In the genomic region with DNA sequence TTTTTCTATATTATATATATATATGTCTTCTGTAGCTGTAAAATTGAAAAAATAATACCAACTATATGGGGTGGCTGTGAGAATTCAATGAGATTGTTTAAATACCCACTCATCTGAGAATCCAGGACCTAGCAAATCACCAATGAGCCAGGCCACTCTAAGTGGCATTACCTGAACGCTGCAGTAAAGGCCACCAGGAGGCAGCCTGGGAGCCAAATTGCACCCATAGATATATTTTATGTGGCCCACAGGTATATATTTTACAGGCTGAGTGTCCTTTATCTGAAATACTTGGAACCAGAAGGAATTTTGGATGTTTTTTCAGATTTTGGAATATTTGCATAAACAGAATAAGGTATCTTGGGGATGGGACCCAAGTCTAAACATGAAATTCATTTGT, we compare ENCODE assay signal across 18 cellular contexts. TPM values are rescaled to one million over a fixed set of nuclear protein-coding genes. Genes with fewer than 3 reads are reported as not detected.
A peak's percentile ranks its signal among the peaks of the same experiment; 100 is the strongest.
DNase-seq lines count a peak whose midpoint lies in the region; ATAC-seq and TF ChIP-seq lines count a peak whose summit lies in the region.
"Had no signal": no experiment of that assay in that cellular context is flagged by ENCODE, and none has a peak within 500 bp of the region (broad histone marks: within the 10 kb centered on the region; RNA-seq: fewer than 3 reads in every experiment).

No MANE protein-coding gene starts in this region.

- no peaks in the 10 kb centered on the region for H3K27me3 ChIP-seq in upper lobe of left lung

- intact Hi-C loops in CD14-positive monocyte (cut with micrococcal nuclease): no loop called here

- TF ChIP-seq POLR2A in upper lobe of left lung (IDR thresholded peaks at IDR 0.05): no peak

- H3K4me3 Mint-ChIP-seq in activated CD4-positive, alpha-beta memory T cell treated with anti-CD3 and anti-CD28 coated beads, Interleukin-2, amount 10 ng/mL, durations not matched to agents 7 days and 5 days: no peak overlapping the region
- no peak overlapping the region for H3K4me3 Mint-ChIP-seq in CD14-positive monocyte

- no peaks in the 10 kb centered on the region for H3K4me1 Mint-ChIP-seq in activated CD4-positive, alpha-beta memory T cell treated with anti-CD3 and anti-CD28 coated beads, Interleukin-2, amount 10 ng/mL, durations not matched to agents 7 days and 5 days
- H3K4me1 Mint-ChIP-seq in CD14-positive monocyte: no peaks in the 10 kb centered on the region

- no peak for TF ChIP-seq EP300 in upper lobe of left lung (IDR thresholded peaks at IDR 0.05)

- no peak for ATAC-seq in upper lobe of left lung (ENCODE audit: low FRiP score in 2 of 2)
- ATAC-seq: left colon, right cardiac atrium had no signal

- no peaks in the 10 kb centered on the region for H3K9me3 ChIP-seq in upper lobe of left lung
- H3K9me3 ChIP-seq: tibial artery had no signal

- TF ChIP-seq CTCF in HFF-Myc (IDR thresholded peaks at IDR 0.05; ENCODE audit: low read depth, low read length, missing control alignments): peak; percentile 3
- no peak for TF ChIP-seq CTCF in upper lobe of left lung (IDR thresholded peaks at IDR 0.05)
- no peak for TF ChIP-seq CTCF in CD14-positive monocyte (IDR thresholded peaks at IDR 0.05)

- H3K27me3 Mint-ChIP-seq in activated CD4-positive, alpha-beta memory T cell treated with anti-CD3 and anti-CD28 coated beads, Interleukin-2, amount 10 ng/mL, durations not matched to agents 7 days and 5 days: no peaks in the 10 kb centered on the region
- H3K27me3 Mint-ChIP-seq in CD14-positive monocyte (ENCODE audit: low read depth in 3 of 3): peaks cover 3 to 7% (median 6%) of the 10 kb centered on the region in 3 donors

- POLR2A ChIA-PET in activated CD4-positive, alpha-beta memory T cell treated with anti-CD3 and anti-CD28 coated beads, Interleukin-2, amount 10 ng/mL, durations not matched to agents 7 days and 5 days (lab: Charles Lee): no interaction called here

- DNase-seq in stimulated activated CD4-positive, alpha-beta T cell treated with anti-CD3 and anti-CD28 coated beads, Interleukin-15, amount 100 ng/mL, for 24 hours: peak; percentile 12
- no peak for DNase-seq in stimulated activated CD4-positive, alpha-beta T cell treated with anti-CD3 and anti-CD28 coated beads, Interleukin-1b, Interleukin-23, amount 100 ng/mL, for 48 hours
- DNase-seq in HFF-Myc (ENCODE audit: extremely low read depth, low read depth) (no peak), upper lobe of left lung (no peak), pons (ENCODE audit: low spot score) (no peak), CD14-positive monocyte (ENCODE audit: low spot score) (no peak)
- peak; percentile 24 for DNase-seq in activated CD4-positive, alpha-beta memory T cell treated with anti-CD3 and anti-CD28 coated beads, Interleukin-2, amount 10 ng/mL, durations not matched to agents 7 days and 5 days
- DNase-seq in activated T-cell treated with anti-CD3 and anti-CD28 coated beads, Interleukin-2, amount 50 U/mL, for 48 hours: no peak
- DNase-seq: activated CD4-positive, CD25-positive, alpha-beta regulatory T cell treated with anti-CD3 and anti-CD28 coated beads, Interleukin-2, amount 50 U/mL, for 72 hours; anterior cingulate cortex; left colon; PC-9; right cardiac atrium; stimulated activated CD4-positive, alpha-beta T cell treated with anti-CD3 and anti-CD28 coated beads, Interleukin-2, amount 100 ng/mL, for 48 hours had no signal

- H3K4me3 ChIP-seq in HFF-Myc (replicated peaks; ENCODE audit: low read depth, low read length): no peak overlapping the region
- H3K4me3 ChIP-seq in upper lobe of left lung: no peak overlapping the region
- H3K4me3 ChIP-seq: PC-9, tibial artery had no signal

- peaks cover 53% of the 10 kb centered on the region for H3K36me3 Mint-ChIP-seq in activated CD4-positive, alpha-beta memory T cell treated with anti-CD3 and anti-CD28 coated beads, Interleukin-2, amount 10 ng/mL, durations not matched to agents 7 days and 5 days (ENCODE audit: low read depth)
- H3K36me3 Mint-ChIP-seq in CD14-positive monocyte: no peaks in the 10 kb centered on the region

- CTCF ChIA-PET in activated CD4-positive, alpha-beta memory T cell treated with anti-CD3 and anti-CD28 coated beads, Interleukin-2, amount 10 ng/mL, durations not matched to agents 7 days and 5 days (lab: Charles Lee): no interaction called here

- H3K4me1 ChIP-seq in upper lobe of left lung: peaks cover 0 to 5% (median 0%) of the 10 kb centered on the region in 4 donors
- H3K4me1 ChIP-seq: tibial artery had no signal

- no peaks in the 10 kb centered on the region for H3K36me3 ChIP-seq in upper lobe of left lung
- H3K36me3 ChIP-seq: tibial artery had no signal

- H3K27ac Mint-ChIP-seq in activated CD4-positive, alpha-beta memory T cell treated with anti-CD3 and anti-CD28 coated beads, Interleukin-2, amount 10 ng/mL, durations not matched to agents 7 days and 5 days: no peak overlapping the region
- no peak overlapping the region for H3K27ac Mint-ChIP-seq in CD14-positive monocyte
- H3K27ac Mint-ChIP-seq: activated T-helper 2 cell treated with anti-CD3 and anti-CD28 coated beads, Interferon-gamma antibody, Interleukin-2, Interleukin-4, amounts not matched to agents 10 μg/mL and 5 μg/mL and 100 μg/mL, durations not matched to agents 14 hours and 24 hours and 36 hours had no signal

- no peak overlapping the region for H3K27ac ChIP-seq in upper lobe of left lung
- H3K27ac ChIP-seq: HL-60, PC-9, tibial artery had no signal

- no peaks in the 10 kb centered on the region for H3K9me3 Mint-ChIP-seq in activated CD4-positive, alpha-beta memory T cell treated with anti-CD3 and anti-CD28 coated beads, Interleukin-2, amount 10 ng/mL, durations not matched to agents 7 days and 5 days
- H3K9me3 Mint-ChIP-seq in CD14-positive monocyte: peaks cover 0 to 5% (median 0%) of the 10 kb centered on the region in 7 donors
- H3K9me3 Mint-ChIP-seq: activated T-helper 2 cell treated with anti-CD3 and anti-CD28 coated beads, Interferon-gamma antibody, Interleukin-2, Interleukin-4, amounts not matched to agents 10 μg/mL and 5 μg/mL and 100 μg/mL, durations not matched to agents 14 hours and 24 hours and 36 hours had no signal

- 36 to 53% methylated on average over 1 of the region's 1 CpG for WGBS in upper lobe of left lung, 2 donors

RNA-seq across cellular contexts. Expression of a gene that starts 58.2 kb away (rescaled TPM):
- 1 to 10 TPM; 1.0 to 1.2 TPM for total RNA-seq in activated CD4-positive, alpha-beta memory T cell treated with anti-CD3 and anti-CD28 coated beads, Interleukin-2, amount 10 ng/mL, durations not matched to agents 7 days and 5 days
- total RNA-seq in upper lobe of left lung: 1 to 10 TPM in 2 of 6 donors, under 1 TPM in 4; 0.03 to 1.3 (median 0.65) TPM
- not detected for polyA plus RNA-seq in CD14-positive monocyte
- total RNA-seq: PC-9 had no signal
- polyA plus RNA-seq: BJ had no signal

Comparison
In these comparisons a context has a peak if more than half of its experiments do, and no peak if none do; other contexts are left out.
1. DNase-seq: peak in stimulated activated CD4-positive, alpha-beta T cell treated with anti-CD3 and anti-CD28 coated beads, Interleukin-15, amount 100 ng/mL, for 24 hours (single experiment) and activated CD4-positive, alpha-beta memory T cell treated with anti-CD3 and anti-CD28 coated beads, Interleukin-2, amount 10 ng/mL, durations not matched to agents 7 days and 5 days (single experiment); none in stimulated activated CD4-positive, alpha-beta T cell treated with anti-CD3 and anti-CD28 coated beads, Interleukin-1b, Interleukin-23, amount 100 ng/mL, for 48 hours (single experiment), HFF-Myc (single experiment), upper lobe of left lung (0 of 2), pons (single experiment), activated T-cell treated with anti-CD3 and anti-CD28 coated beads, Interleukin-2, amount 50 U/mL, for 48 hours (0 of 2) and CD14-positive monocyte (single experiment).